19 cellular contexts compared by ENCODE assay signal in genomic region chr4:153589703-153590595, GRCh38.
A peak's percentile ranks its signal among the peaks of the same experiment; 100 is the strongest.
DNase-seq lines count a peak whose midpoint lies in the region; ATAC-seq and TF ChIP-seq lines count a peak whose summit lies in the region.
"Had no signal": no experiment of that assay in that cellular context is flagged by ENCODE, and none has a peak within 500 bp of the region (broad histone marks: within the 10 kb centered on the region; RNA-seq: fewer than 3 reads in every experiment).

No MANE protein-coding gene starts in this region.

- H3K27ac Mint-ChIP-seq in activated CD4-positive, alpha-beta T cell treated with anti-CD3 and anti-CD28 coated beads for 36 hours, result peak overlapping the region; percentile 33
- H3K27ac Mint-ChIP-seq in CD8-positive, alpha-beta T cell, result peak overlapping the region; percentile 11
- peak overlapping the region; percentile 1 for H3K27ac Mint-ChIP-seq in activated naive CD8-positive, alpha-beta T cell treated with anti-CD3 and anti-CD28 coated beads for 36 hours
- H3K27ac Mint-ChIP-seq: HFFc6 had no signal

- no peak for TF ChIP-seq CTCF in CD8-positive, alpha-beta T cell (IDR thresholded peaks at IDR 0.05)
- no peak for TF ChIP-seq CTCF in fibroblast of pulmonary artery (IDR thresholded peaks at IDR 0.05; ENCODE audit: low read length, missing control alignments)

- no peak overlapping the region for H3K4me3 ChIP-seq in CD8-positive, alpha-beta T cell (ENCODE audit: low read depth, low read length)
- H3K4me3 ChIP-seq in fibroblast of pulmonary artery (replicated peaks; ENCODE audit: low read depth, low read length), result no peak overlapping the region
- H3K4me3 ChIP-seq: BLaER1 treated with 17β-estradiol and CSF1 and Interleukin-3, amounts not matched to agents 10 nM and 100 nM; PC-9 had no signal

- peaks cover 44% of the 10 kb centered on the region for H3K36me3 Mint-ChIP-seq in activated CD4-positive, alpha-beta T cell treated with anti-CD3 and anti-CD28 coated beads for 36 hours (ENCODE audit: low read depth)
- H3K36me3 Mint-ChIP-seq in CD8-positive, alpha-beta T cell, result peaks cover 85% of the 10 kb centered on the region
- peaks cover 37% of the 10 kb centered on the region for H3K36me3 Mint-ChIP-seq in activated naive CD8-positive, alpha-beta T cell treated with anti-CD3 and anti-CD28 coated beads for 36 hours

- POLR2A ChIA-PET in activated CD4-positive, alpha-beta T cell treated with anti-CD3 and anti-CD28 coated beads for 36 hours (lab: Charles Lee), result no interaction called here
- POLR2A ChIA-PET in CD8-positive, alpha-beta T cell (lab: Charles Lee), result no interaction called here

- H3K9me3 ChIP-seq in CD8-positive, alpha-beta T cell (ENCODE audit: low read length), result no peaks in the 10 kb centered on the region
- H3K9me3 ChIP-seq: BLaER1 treated with 17β-estradiol and CSF1 and Interleukin-3, amounts not matched to agents 10 nM and 100 nM had no signal

- no peaks in the 10 kb centered on the region for H3K4me1 ChIP-seq in CD8-positive, alpha-beta T cell (ENCODE audit: insufficient read depth, low read length)
- H3K4me1 ChIP-seq: BLaER1 treated with 17β-estradiol and CSF1 and Interleukin-3, amounts not matched to agents 10 nM and 100 nM had no signal

- H3K27me3 Mint-ChIP-seq in activated CD4-positive, alpha-beta T cell treated with anti-CD3 and anti-CD28 coated beads for 36 hours, result no peaks in the 10 kb centered on the region
- no peaks in the 10 kb centered on the region for H3K27me3 Mint-ChIP-seq in CD8-positive, alpha-beta T cell (ENCODE audit: low read depth)
- H3K27me3 Mint-ChIP-seq in activated naive CD8-positive, alpha-beta T cell treated with anti-CD3 and anti-CD28 coated beads for 36 hours, result no peaks in the 10 kb centered on the region

- H3K27ac ChIP-seq in CD8-positive, alpha-beta T cell (ENCODE audit: low read depth, low read length), result no peak overlapping the region
- H3K27ac ChIP-seq in substantia nigra (ENCODE audit: low read depth, low read length, poor library complexity, severe bottlenecking), result no peak overlapping the region
- H3K27ac ChIP-seq: 22Rv1; BLaER1 treated with 17β-estradiol and CSF1 and Interleukin-3, amounts not matched to agents 10 nM and 100 nM; PC-9 had no signal

- no peak for ATAC-seq in activated CD4-positive, alpha-beta T cell treated with anti-CD3 and anti-CD28 coated beads for 36 hours
- ATAC-seq in CD8-positive, alpha-beta T cell, result no peak
- ATAC-seq in Right ventricle myocardium inferior, result no peak

- CTCF ChIA-PET in activated CD4-positive, alpha-beta T cell treated with anti-CD3 and anti-CD28 coated beads for 36 hours (lab: Charles Lee), result interaction anchor here (1.2 kb wide), 1 partner anchor 54 kb away, joined by 4 read pairs; no protein-coding TSS in a partner anchor
- CTCF ChIA-PET in CD8-positive, alpha-beta T cell (lab: Charles Lee), result interaction anchor here (0.8 kb wide), 1 partner anchor 246 kb away, joined by 4 read pairs; no protein-coding TSS in a partner anchor

- H3K4me3 Mint-ChIP-seq in activated CD4-positive, alpha-beta T cell treated with anti-CD3 and anti-CD28 coated beads for 36 hours, result no peak overlapping the region
- no peak overlapping the region for H3K4me3 Mint-ChIP-seq in CD8-positive, alpha-beta T cell
- H3K4me3 Mint-ChIP-seq in activated naive CD8-positive, alpha-beta T cell treated with anti-CD3 and anti-CD28 coated beads for 36 hours, result no peak overlapping the region
- H3K4me3 Mint-ChIP-seq: HFFc6 had no signal

- no peaks in the 10 kb centered on the region for H3K9me3 Mint-ChIP-seq in activated CD4-positive, alpha-beta T cell treated with anti-CD3 and anti-CD28 coated beads for 36 hours (ENCODE audit: low read depth)
- no peaks in the 10 kb centered on the region for H3K9me3 Mint-ChIP-seq in CD8-positive, alpha-beta T cell
- no peaks in the 10 kb centered on the region for H3K9me3 Mint-ChIP-seq in activated naive CD8-positive, alpha-beta T cell treated with anti-CD3 and anti-CD28 coated beads for 36 hours
- H3K9me3 Mint-ChIP-seq: HFFc6 had no signal

- intact Hi-C loops in activated CD4-positive, alpha-beta T cell treated with anti-CD3 and anti-CD28 coated beads for 36 hours (cut with DNase I, micrococcal nuclease), result no loop called here
- intact Hi-C loops in CD8-positive, alpha-beta T cell (cut with DNase I, micrococcal nuclease), result no loop called here
- intact Hi-C loops in Right ventricle myocardium inferior (cut with DNase I), result no loop called here

- peaks cover 5% of the 10 kb centered on the region for H3K4me1 Mint-ChIP-seq in activated CD4-positive, alpha-beta T cell treated with anti-CD3 and anti-CD28 coated beads for 36 hours
- H3K4me1 Mint-ChIP-seq in CD8-positive, alpha-beta T cell (ENCODE audit: low read depth), result peaks cover 4% of the 10 kb centered on the region
- H3K4me1 Mint-ChIP-seq in activated naive CD8-positive, alpha-beta T cell treated with anti-CD3 and anti-CD28 coated beads for 36 hours, result peaks cover 19% of the 10 kb centered on the region

- H3K27me3 ChIP-seq in CD8-positive, alpha-beta T cell (ENCODE audit: insufficient read depth, low read length), result no peaks in the 10 kb centered on the region
- H3K27me3 ChIP-seq: BLaER1 treated with 17β-estradiol and CSF1 and Interleukin-3, amounts not matched to agents 10 nM and 100 nM had no signal

- H3K36me3 ChIP-seq in CD8-positive, alpha-beta T cell (ENCODE audit: insufficient read depth, low read length), result peaks cover 62% of the 10 kb centered on the region

- DNase-seq in activated CD4-positive, alpha-beta T cell treated with anti-CD3 and anti-CD28 coated beads for 36 hours, result no peak
- DNase-seq in activated CD4-positive, alpha-beta T cell treated with anti-CD3 and anti-CD28 coated beads for 1 hour, result no peak
- DNase-seq in CD8-positive, alpha-beta T cell, result no peak
- no peak for DNase-seq in activated naive CD8-positive, alpha-beta T cell treated with anti-CD3 and anti-CD28 coated beads for 36 hours
- DNase-seq in fibroblast of pulmonary artery (ENCODE audit: low read depth) (peak; percentile 8), NCI-H1930 (lab: John Stamatoyannopoulos, UW) (no peak), Right ventricle myocardium inferior (ENCODE audit: missing footprints) (no peak), substantia nigra (lab: John Stamatoyannopoulos, UW) (no peak)
- DNase-seq: DMS 273 treated with DMSO at 0.1 percent for 48 hours, GF-D8, HFFc6, NCI-H1105, NCI-H1694, NCI-H2107, NCI-H2227 treated with DMSO at 0.1 percent for 48 hours, NCI-H524, PC-9 had no signal
